8 cellular contexts compared by ENCODE assay signal in the genomic region with DNA sequence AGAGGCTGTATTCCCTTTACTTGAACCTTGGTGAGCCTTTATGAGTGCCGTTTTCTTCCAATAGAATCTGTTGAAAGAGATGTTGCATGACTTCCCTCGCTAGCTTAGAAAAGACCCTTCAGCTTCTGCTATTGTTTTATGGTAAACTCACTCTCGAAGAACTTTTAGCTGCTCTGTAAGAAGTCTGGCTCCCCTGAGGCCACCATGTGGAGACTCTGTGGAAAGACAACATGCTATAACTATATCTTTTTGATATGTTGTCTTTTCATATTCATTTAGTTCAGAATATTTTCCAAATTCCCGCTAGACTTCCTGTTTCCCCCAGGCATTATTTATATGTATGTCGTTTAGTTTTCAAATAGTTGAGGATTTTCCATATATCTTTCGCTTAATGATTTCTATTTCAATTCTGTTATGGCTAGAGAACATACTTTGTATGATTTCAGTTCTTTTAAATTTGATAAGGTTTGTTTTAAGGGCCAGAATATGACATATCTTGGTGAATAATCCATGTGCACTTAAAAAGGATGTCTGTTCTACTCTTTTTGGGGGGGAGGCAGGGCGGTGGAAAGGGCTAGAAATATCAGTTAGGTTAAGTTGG.
DNase-seq lines count a peak whose midpoint lies in the region; ATAC-seq and TF ChIP-seq lines count a peak whose summit lies in the region.

No MANE protein-coding gene starts in this region.

- peaks cover 8% of the 10 kb centered on the region for H3K36me3 Mint-ChIP-seq in activated T-cell treated with anti-CD3 and anti-CD28 coated beads, Interleukin-2, amount 50 U/mL, for 24 hours (ENCODE audit: low read depth)

- H3K27ac Mint-ChIP-seq in activated T-cell treated with anti-CD3 and anti-CD28 coated beads, Interleukin-2, amount 50 U/mL, for 24 hours, result peak overlapping the region; percentile 57

- H3K4me3 ChIP-seq in foreskin fibroblast (ENCODE audit: low read depth in 1 of 2, low read length in 2 of 2), result no peak overlapping the region

- H3K9me3 Mint-ChIP-seq in activated T-cell treated with anti-CD3 and anti-CD28 coated beads, Interleukin-2, amount 50 U/mL, for 24 hours, result no peaks in the 10 kb centered on the region

- no peak for DNase-seq in activated T-cell treated with anti-CD3 and anti-CD28 coated beads, Interleukin-2, amount 50 U/mL, for 24 hours
- no peak for DNase-seq in activated T-cell treated with anti-CD3 and anti-CD28 coated beads, Interleukin-2, amount 50 U/mL, for 1 hour
- DNase-seq in activated CD4-positive, alpha-beta T cell treated with anti-CD3 and anti-CD28 coated beads for 48 hours, result peak; percentile 37
- peak; percentile 36 to 75 for DNase-seq in foreskin fibroblast
- peak; percentile 22 for DNase-seq in pulmonary artery endothelial cell (ENCODE audit: low read depth, low spot score)

- H3K27me3 Mint-ChIP-seq in activated T-cell treated with anti-CD3 and anti-CD28 coated beads, Interleukin-2, amount 50 U/mL, for 24 hours, result no peaks in the 10 kb centered on the region

- peak; percentile 54 for TF ChIP-seq CTCF in LNCAP (IDR thresholded peaks at IDR 0.05)
- peak; percentile 74 for TF ChIP-seq CTCF in foreskin fibroblast (IDR thresholded peaks at IDR 0.05; ENCODE audit: low read depth, low read length)

- H3K4me3 Mint-ChIP-seq in activated T-cell treated with anti-CD3 and anti-CD28 coated beads, Interleukin-2, amount 50 U/mL, for 24 hours, result no peak overlapping the region

- no peak for ATAC-seq in HG02852 (IDR thresholded peaks at IDR 0.05; ENCODE audit: unreplicated experiment)
- no peak for ATAC-seq in GM19023 (IDR thresholded peaks at IDR 0.05; ENCODE audit: unreplicated experiment)

- H3K4me1 Mint-ChIP-seq in activated T-cell treated with anti-CD3 and anti-CD28 coated beads, Interleukin-2, amount 50 U/mL, for 24 hours (ENCODE audit: low read depth), result peaks cover 62% of the 10 kb centered on the region

Comparison
In these comparisons a context has a peak if more than half of its experiments do, and no peak if none do; other contexts are left out.
1. DNase-seq: peak in activated CD4-positive, alpha-beta T cell treated with anti-CD3 and anti-CD28 coated beads for 48 hours (single experiment), foreskin fibroblast (2 of 2) and pulmonary artery endothelial cell (single experiment); none in activated T-cell treated with anti-CD3 and anti-CD28 coated beads, Interleukin-2, amount 50 U/mL, for 24 hours (single experiment) and activated T-cell treated with anti-CD3 and anti-CD28 coated beads, Interleukin-2, amount 50 U/mL, for 1 hour (single experiment).